Comparison of ENCODE assay signal across 19 cellular contexts in genomic region chr7:28980504-28981281, GRCh38. TPM values are rescaled to one million over a fixed set of nuclear protein-coding genes. Genes with fewer than 3 reads are reported as not detected.
A peak's percentile ranks its signal among the peaks of the same experiment; 100 is the strongest.
DNase-seq lines count a peak whose midpoint lies in the region; ATAC-seq and TF ChIP-seq lines count a peak whose summit lies in the region.
"Had no signal": no experiment of that assay in that cellular context is flagged by ENCODE, and none has a peak within 500 bp of the region (broad histone marks: within the 10 kb centered on the region; RNA-seq: fewer than 3 reads in every experiment).

No MANE protein-coding gene starts in this region.

- H3K27me3 ChIP-seq in heart left ventricle, result no peaks in the 10 kb centered on the region
- H3K27me3 ChIP-seq in osteoblast (ENCODE audit: insufficient read depth, low read length), result peaks cover 2% of the 10 kb centered on the region
- H3K27me3 ChIP-seq: gastrocnemius medialis, uterus had no signal

- in situ Hi-C loops in G401 (cut with HindIII; ENCODE audit: low sequenced_read_pairs), result no loop called here

- no peak overlapping the region for H2AFZ ChIP-seq in osteoblast (ENCODE audit: low read length)
- H2AFZ ChIP-seq: parathyroid adenoma had no signal

- H3K36me3 ChIP-seq in heart left ventricle (no peaks in the 10 kb centered on the region), osteoblast (ENCODE audit: insufficient read depth, low read length) (no peaks in the 10 kb centered on the region)
- H3K36me3 ChIP-seq: gastrocnemius medialis, uterus had no signal

- intact Hi-C loops in heart left ventricle (cut with DNase I), result no loop called here

- ATAC-seq in heart left ventricle (peak in 1 of 4 donors; percentile 33), omental fat pad (ENCODE audit: low FRiP score) (peak; percentile 26), GM19351 (IDR thresholded peaks at IDR 0.05; ENCODE audit: unreplicated experiment) (no peak)
- ATAC-seq in stimulated activated naive CD8-positive, alpha-beta T cell treated with anti-CD3 and anti-CD28 coated beads, Interleukin-15, Interleukin-2, amounts not matched to agents 100 U/mL and 50 U/mL, for 24 hours, result no peak
- ATAC-seq: activated CD4-positive, alpha-beta T cell treated with anti-CD3 and anti-CD28 coated beads for 36 hours; effector memory CD8-positive, alpha-beta T cell; T-helper 17 cell had no signal

- TF ChIP-seq CTCF in heart left ventricle (IDR thresholded peaks at IDR 0.05) (no peak), omental fat pad (IDR thresholded peaks at IDR 0.05) (no peak), osteoblast (IDR thresholded peaks at IDR 0.05; ENCODE audit: extremely low read depth, low read depth, low read length) (no peak)

- no peak overlapping the region for H3K4me3 ChIP-seq in heart left ventricle
- no peak overlapping the region for H3K4me3 ChIP-seq in osteoblast (ENCODE audit: insufficient read depth, low read length)
- H3K4me3 ChIP-seq: gastrocnemius medialis, uterus had no signal

- H3K27ac ChIP-seq in heart left ventricle, result peak overlapping the region in 7 of 12 donors; percentile 8 to 44 (median 12)
- no peak overlapping the region for H3K27ac ChIP-seq in osteoblast (ENCODE audit: low read depth, low read length)
- H3K27ac ChIP-seq: parathyroid adenoma had no signal

- 72 to 75% (median 75%) methylated on average over 8 of the region's 8 CpGs for WGBS in heart left ventricle, 4 donors

- no peaks in the 10 kb centered on the region for H4K20me1 ChIP-seq in osteoblast (ENCODE audit: insufficient read depth, low read length)

- no peak for TF ChIP-seq POLR2A in heart left ventricle (IDR thresholded peaks at IDR 0.05)

- no peaks in the 10 kb centered on the region for H3K79me2 ChIP-seq in osteoblast (ENCODE audit: insufficient read depth, low read length)
- H3K79me2 ChIP-seq: parathyroid adenoma had no signal

- peak; percentile 12 for DNase-seq in G401 (ENCODE audit: low spot score)
- peak in 34 of 58 donors; percentile 5 to 81 (median 28) for DNase-seq in anterior cingulate cortex (lab: John Stamatoyannopoulos, UW)
- DNase-seq in heart left ventricle, result peak in 1 of 5 donors; percentile 36
- no peak for DNase-seq in omental fat pad (ENCODE audit: low spot score)
- DNase-seq in activated T-cell treated with anti-CD3 and anti-CD28 coated beads, Interleukin-2, amount 50 U/mL, for 48 hours, result no peak
- DNase-seq in osteoblast (ENCODE audit: insufficient read length, low spot score, missing footprints), result no peak
- DNase-seq in stimulated activated naive CD8-positive, alpha-beta T cell treated with anti-CD3 and anti-CD28 coated beads, Interleukin-15, Interleukin-2, amounts not matched to agents 100 U/mL and 50 U/mL, for 24 hours, result no peak
- DNase-seq: activated CD4-positive, alpha-beta T cell treated with anti-CD3 and anti-CD28 coated beads for 36 hours; Calu3; effector memory CD8-positive, alpha-beta T cell; gastrocnemius medialis; NCI-H1092; NCI-H2107; stimulated activated CD4-positive, alpha-beta T cell treated with anti-CD3 and anti-CD28 coated beads, Interleukin-12 subunit alpha, Interleukin-12 subunit beta, amount 100 ng/mL, for 4 hours; stimulated activated naive CD4-positive, alpha-beta T cell treated with Interleukin-2 at 50 U/mL for 16 hours; T-helper 17 cell had no signal

- H3K4me2 ChIP-seq in osteoblast (ENCODE audit: insufficient read depth, low read length), result no peak overlapping the region

- no peaks in the 10 kb centered on the region for H3K9me3 ChIP-seq in heart left ventricle
- no peaks in the 10 kb centered on the region for H3K9me3 ChIP-seq in osteoblast (ENCODE audit: low read depth, low read length)
- H3K9me3 ChIP-seq: gastrocnemius medialis, uterus had no signal

- H3K4me1 ChIP-seq in heart left ventricle (peaks cover 0 to 32% (median 8%) of the 10 kb centered on the region in 12 donors), osteoblast (ENCODE audit: insufficient read depth, low read length) (peaks cover 5% of the 10 kb centered on the region)
- H3K4me1 ChIP-seq: parathyroid adenoma had no signal

RNA-seq across cellular contexts. Expression of gene TRIL, which starts 22.6 kb away (rescaled TPM):
- not detected in 2 replicates for total RNA-seq in G401 (2014; rRNA removed; shearing (Covaris generic))
- 1 to 10 TPM; 1.5 to 7.0 (median 3.2) TPM for total RNA-seq in heart left ventricle
- 1 to 10 TPM in 1 of 2 donors, under 1 TPM in 1; 0.53 to 1.8 TPM for polyA plus RNA-seq in heart left ventricle
- total RNA-seq in omental fat pad, result 10 to 100 TPM in 1 of 4 donors, 1 to 10 TPM in 2, under 1 TPM in 1; 0.84 to 15.1 (median 4.7) TPM
- 0.29 and 0.36 TPM in 2 replicates for total RNA-seq in osteoblast
- total RNA-seq: activated CD4-positive, alpha-beta T cell treated with anti-CD3 and anti-CD28 coated beads for 36 hours; T-helper 17 cell had no signal

Comparison
In these comparisons a context has a peak if more than half of its experiments do, and no peak if none do; other contexts are left out.
1. DNase-seq: peak in G401 (single experiment) and anterior cingulate cortex (34 of 58); none in omental fat pad (single experiment), activated T-cell treated with anti-CD3 and anti-CD28 coated beads, Interleukin-2, amount 50 U/mL, for 48 hours (0 of 2), osteoblast (single experiment) and stimulated activated naive CD8-positive, alpha-beta T cell treated with anti-CD3 and anti-CD28 coated beads, Interleukin-15, Interleukin-2, amounts not matched to agents 100 U/mL and 50 U/mL, for 24 hours (single experiment).